27 cellular contexts compared by ENCODE assay signal in genomic region chr6:67748521-67748920, GRCh38.
"Had no signal": no experiment of that assay in that cellular context is flagged by ENCODE, and none has a peak within 500 bp of the region (broad histone marks: within the 10 kb centered on the region; RNA-seq: fewer than 3 reads in every experiment).

No MANE protein-coding gene starts in this region.

- H3K4me3 ChIP-seq: coronary artery, esophagus squamous epithelium, heart right ventricle, left lung, mucosa of descending colon, prostate gland, right atrium auricular region, smooth muscle cell, testis, tibial nerve, upper lobe of left lung had no signal

- H3K36me3 ChIP-seq: esophagus squamous epithelium, heart right ventricle, left lung, prostate gland, right atrium auricular region, tibial nerve, upper lobe of left lung had no signal

- H3K9me3 ChIP-seq: prostate gland, right atrium auricular region, testis, tibial nerve, upper lobe of left lung had no signal

- H3K4me1 ChIP-seq: esophagus squamous epithelium, foreskin keratinocyte, heart right ventricle, left lung, prostate gland, right atrium auricular region, testis, tibial nerve, upper lobe of left lung had no signal

- H3K27ac ChIP-seq: coronary artery, esophagus squamous epithelium, foreskin keratinocyte, heart right ventricle, left lung, prostate gland, right atrium auricular region, testis, tibial nerve, upper lobe of left lung had no signal

- ATAC-seq: foreskin keratinocyte; heart right ventricle; left cardiac atrium; left lung; mucosa of descending colon; naive thymus-derived CD8-positive, alpha-beta T cell; sciatic nerve; stimulated activated memory B cell treated with anti-CD40 and anti-IgM and Interleukin-4, amounts not matched to agents 10 μg/mL and 1 μg/mL and 100 μg/mL, for 72 hours; stimulated activated naive CD8-positive, alpha-beta T cell treated with anti-CD3 and anti-CD28 coated beads, Interleukin-15, Interleukin-2, amounts not matched to agents 100 U/mL and 50 U/mL, for 24 hours had no signal

- DNase-seq: dermis blood vessel endothelial cell; effector memory CD4-positive, alpha-beta T cell; erythroblast; esophagus squamous epithelium; foreskin keratinocyte; glutamatergic neuron; heart right ventricle; hippocampal formation; left cardiac atrium; left lung; mesenchymal stem cell; mucosa of descending colon; naive thymus-derived CD8-positive, alpha-beta T cell; nephron progenitor cell; nucleus accumbens; stimulated activated CD4-positive, alpha-beta T cell treated with anti-CD3 and anti-CD28 coated beads, Interleukin-4, amount 100 ng/mL, for 4 hours; stimulated activated naive CD8-positive, alpha-beta T cell treated with anti-CD3 and anti-CD28 coated beads, Interleukin-15, Interleukin-2, amounts not matched to agents 100 U/mL and 50 U/mL, for 24 hours; substantia nigra; testis; upper lobe of left lung had no signal

- H3K27me3 ChIP-seq: esophagus squamous epithelium, foreskin keratinocyte, heart right ventricle, left lung, right atrium auricular region, testis, tibial nerve, upper lobe of left lung had no signal
